In genomic region chr4:47954679-47955078, GRCh38 we compare ENCODE assay signal across 29 cellular contexts.
"Had no signal": no experiment of that assay in that cellular context is flagged by ENCODE, and none has a peak within 500 bp of the region (broad histone marks: within the 10 kb centered on the region; RNA-seq: fewer than 3 reads in every experiment).

No MANE protein-coding gene starts in this region.

- H3K27me3 ChIP-seq: brain microvascular endothelial cell, dorsolateral prefrontal cortex, esophagus muscularis mucosa, gastroesophageal sphincter, heart right ventricle had no signal

- ATAC-seq: activated CD4-positive, CD25-positive, alpha-beta regulatory T cell treated with anti-CD3 and anti-CD28 coated beads, Interleukin-2, amount 50 U/mL, for 24 hours; activated naive CD4-positive, alpha-beta T cell treated with anti-CD3 and anti-CD28 coated beads, Interleukin-2, amount 50 U/mL, for 72 hours; activated T-cell treated with anti-CD3 and anti-CD28 coated beads, Interleukin-2, amount 50 U/mL, for 72 hours; gastroesophageal sphincter; heart right ventricle; T-helper 17 cell had no signal

- DNase-seq: activated B cell treated with CpG ODN at 0.5 μM for 24 hours; activated CD4-positive, alpha-beta memory T cell treated with anti-CD3 and anti-CD28 coated beads, Interleukin-2, amount 10 ng/mL, durations not matched to agents 7 days and 5 days; activated CD4-positive, alpha-beta T cell treated with anti-CD3 and anti-CD28 coated beads for 48 hours; activated CD8-positive, alpha-beta memory T cell treated with anti-CD3 and anti-CD28 coated beads, Interleukin-2, amount 50 U/mL, for 48 hours; activated gamma-delta T cell; activated naive CD4-positive, alpha-beta T cell; activated naive CD4-positive, alpha-beta T cell treated with anti-CD3 and anti-CD28 coated beads, Interleukin-2, amount 10 ng/mL, durations not matched to agents 7 days and 5 days; activated T-cell treated with anti-CD3 and anti-CD28 coated beads for 4 hours; activated T-cell treated with anti-CD3 and anti-CD28 coated beads, Interleukin-2, amount 50 U/mL, for 24 hours; activated T-cell treated with anti-CD3 and anti-CD28 coated beads, Interleukin-2, amount 50 U/mL, for 72 hours; amniotic stem cell; anterior cingulate cortex; brain microvascular endothelial cell; dorsolateral prefrontal cortex; effector memory CD4-positive, alpha-beta T cell; endodermal cell; foreskin melanocyte; heart right ventricle; T-helper 1 cell; T-helper 17 cell; T1000; WERI-Rb-1 had no signal

- H3K4me1 ChIP-seq: esophagus muscularis mucosa, gastroesophageal sphincter, heart right ventricle had no signal

- H3K4me3 ChIP-seq: coronary artery, dorsolateral prefrontal cortex, esophagus muscularis mucosa, gastroesophageal sphincter, heart right ventricle had no signal

- FAIRE-seq: astrocyte, bronchial epithelial cell had no signal

- H3K27ac ChIP-seq: brain microvascular endothelial cell, coronary artery, dorsolateral prefrontal cortex, esophagus muscularis mucosa, gastroesophageal sphincter, heart right ventricle, WERI-Rb-1 had no signal

- H3K9me3 ChIP-seq: esophagus muscularis mucosa, gastroesophageal sphincter, heart right ventricle had no signal

- H3K36me3 ChIP-seq: brain microvascular endothelial cell, esophagus muscularis mucosa, gastroesophageal sphincter, heart right ventricle, WERI-Rb-1 had no signal
